ENCODE assay signal across 1 cellular context in the genomic region with DNA sequence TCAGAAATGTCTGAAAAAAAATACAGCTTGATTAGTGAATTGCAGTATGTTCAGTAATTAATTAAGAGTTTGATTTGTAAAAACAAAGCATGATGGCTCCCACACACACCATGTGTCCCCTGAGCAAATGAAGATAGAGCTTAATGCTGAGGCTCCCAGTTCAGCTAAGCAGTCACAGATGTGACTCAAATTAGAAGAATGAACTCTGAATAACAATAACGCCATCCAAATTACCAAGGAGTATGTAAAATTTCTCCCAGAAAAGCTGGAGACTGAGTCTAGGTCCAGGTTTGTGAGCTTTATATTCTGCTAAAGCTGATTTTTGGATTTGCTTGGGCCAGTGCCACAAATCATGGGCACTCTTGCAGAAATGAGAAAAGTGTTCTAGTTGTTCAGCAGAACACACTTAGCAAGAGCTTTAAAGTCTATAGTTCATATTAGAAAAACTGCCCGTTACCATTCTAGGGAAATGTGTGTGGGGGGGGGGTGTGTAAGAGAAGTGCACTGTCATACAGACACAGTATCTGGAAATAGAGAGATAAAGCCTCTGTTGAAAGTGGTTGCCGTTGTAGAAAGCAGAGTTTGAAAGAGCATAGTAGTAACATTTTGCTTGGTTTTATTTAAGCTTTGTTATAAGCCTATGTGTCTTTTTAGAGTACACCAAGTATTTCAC.
TF ChIP-seq lines count a peak whose summit lies in the region.

No MANE protein-coding gene starts in this region.

TF ChIP-seq in K562, 482 proteins besides CTCF, POLR2A, EP300 and RAD21 (continued from another document):
- TF ChIP-seq, protein P1, sequence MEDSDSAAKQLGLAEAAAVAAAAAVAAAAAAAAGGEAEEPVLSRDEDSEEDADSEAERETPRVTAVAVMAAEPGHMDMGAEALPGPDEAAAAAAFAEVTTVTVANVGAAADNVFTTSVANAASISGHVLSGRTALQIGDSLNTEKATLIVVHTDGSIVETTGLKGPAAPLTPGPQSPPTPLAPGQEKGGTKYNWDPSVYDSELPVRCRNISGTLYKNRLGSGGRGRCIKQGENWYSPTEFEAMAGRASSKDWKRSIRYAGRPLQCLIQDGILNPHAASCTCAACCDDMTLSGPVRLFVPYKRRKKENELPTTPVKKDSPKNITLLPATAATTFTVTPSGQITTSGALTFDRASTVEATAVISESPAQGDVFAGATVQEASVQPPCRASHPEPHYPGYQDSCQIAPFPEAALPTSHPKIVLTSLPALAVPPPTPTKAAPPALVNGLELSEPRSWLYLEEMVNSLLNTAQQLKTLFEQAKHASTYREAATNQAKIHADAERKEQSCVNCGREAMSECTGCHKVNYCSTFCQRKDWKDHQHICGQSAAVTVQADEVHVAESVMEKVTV (CRISPR knock-in tag; IDR thresholded peaks at IDR 0.05), result no peak
